In the genomic region with DNA sequence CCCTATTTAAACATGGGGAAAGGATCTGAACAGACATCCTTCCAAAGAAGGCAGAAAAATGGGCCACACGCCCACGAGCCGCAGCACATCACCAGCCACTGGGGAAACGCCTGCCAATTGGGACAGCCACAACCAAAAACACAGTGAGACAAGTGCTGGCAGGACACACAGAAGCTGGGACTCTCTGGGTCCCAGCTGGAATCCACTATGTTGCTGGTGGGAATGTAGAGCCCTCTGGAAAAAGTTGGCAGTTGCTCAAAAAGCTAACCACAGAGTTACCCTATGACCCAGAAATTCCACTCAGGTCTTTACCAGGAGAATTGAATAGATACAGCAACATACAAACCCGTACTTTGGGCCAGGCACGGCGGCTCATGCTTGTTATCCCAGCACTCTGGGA, we compare ENCODE assay signal across 6 cellular contexts.
DNase-seq lines count a peak whose midpoint lies in the region; ATAC-seq and TF ChIP-seq lines count a peak whose summit lies in the region.
"Not testable (repeated sequence)": the region's sequence is repeated elsewhere in the genome, so short reads cannot be mapped to it uniquely, and the experiment has no call there.

No MANE protein-coding gene starts in this region.

- H2BK15ac ChIP-seq in IMR-90 (ENCODE audit: low read depth, low read length): not testable (repeated sequence)

- not testable (repeated sequence) for H3K23ac ChIP-seq in IMR-90 (ENCODE audit: low read depth, low read length)

- H3K9ac ChIP-seq in IMR-90 (ENCODE audit: low read depth, low read length): not testable (repeated sequence)

- not testable (repeated sequence) for H3K27ac ChIP-seq in IMR-90 (ENCODE audit: insufficient read depth, low read length); heart left ventricle; right cardiac atrium (ENCODE audit: low read length)

- H3K27me3 ChIP-seq in IMR-90 (ENCODE audit: control insufficient read depth, insufficient read depth, low read length); heart left ventricle; right cardiac atrium (ENCODE audit: control insufficient read depth, insufficient read depth): not testable (repeated sequence)

- not testable (repeated sequence) for H4K5ac ChIP-seq in IMR-90 (ENCODE audit: low read depth, low read length)

- in situ Hi-C loops in IMR-90 (cut with MboI; ENCODE audit: low sequenced_read_pairs): not testable (repeated sequence)

- H3K4ac ChIP-seq in IMR-90 (ENCODE audit: low read depth, low read length): not testable (repeated sequence)

- not testable (repeated sequence) for DNase-seq in IMR-90; Right ventricle myocardium inferior (ENCODE audit: missing footprints); heart left ventricle; left cardiac atrium; right cardiac atrium; sciatic nerve (ENCODE audit: low spot score)

- ATAC-seq in IMR-90 (ENCODE audit: low read depth) (peak; percentile 85), Right ventricle myocardium inferior (peak; percentile 91), heart left ventricle (peak; percentile 74 to 90 (median 83)), left cardiac atrium (peak; percentile 77 to 86), right cardiac atrium (peak; percentile 39 to 80), sciatic nerve (peak; percentile 91)

- H2BK20ac ChIP-seq in IMR-90 (ENCODE audit: low read depth, low read length): not testable (repeated sequence)

- TF ChIP-seq POLR2A in IMR-90 (IDR thresholded peaks at IDR 0.05; ENCODE audit: low read depth, low read length); heart left ventricle (IDR thresholded peaks at IDR 0.05): not testable (repeated sequence)

- not testable (repeated sequence) for H3K4me1 ChIP-seq in IMR-90 (ENCODE audit: control insufficient read depth, insufficient read depth, low read length); heart left ventricle; right cardiac atrium (ENCODE audit: control insufficient read depth, insufficient read depth, low read length)

- not testable (repeated sequence) for H2AK9ac ChIP-seq in IMR-90 (replicated peaks; ENCODE audit: low read depth, low read length, poor library complexity)

- not testable (repeated sequence) for H3K4me3 ChIP-seq in IMR-90 (ENCODE audit: insufficient read depth, low read depth, low read length); heart left ventricle; right cardiac atrium (ENCODE audit: low read length)

- H4K20me1 ChIP-seq in IMR-90 (ENCODE audit: insufficient read depth, low read length): not testable (repeated sequence)

- H3K4me2 ChIP-seq in IMR-90 (ENCODE audit: low read depth, low read length): not testable (repeated sequence)

- H2AK5ac ChIP-seq in IMR-90 (ENCODE audit: low read depth, low read length): not testable (repeated sequence)

- H2BK5ac ChIP-seq in IMR-90 (ENCODE audit: low read depth, low read length, poor library complexity, severe bottlenecking): not testable (repeated sequence)

- BruUV-seq in IMR-90 (replicated peaks; lab: Mats Ljungman, UMichigan): not testable (repeated sequence)

- TF ChIP-seq CTCF in IMR-90 (conservative IDR thresholded peaks at IDR 0.05; ENCODE audit: low read depth, low read length); heart left ventricle (IDR thresholded peaks at IDR 0.05): not testable (repeated sequence)

- H2BK120ac ChIP-seq in IMR-90 (ENCODE audit: low read depth, low read length): not testable (repeated sequence)

- not testable (repeated sequence) for H2AFZ ChIP-seq in IMR-90 (replicated peaks; ENCODE audit: low read length, poor library complexity)

- dilution Hi-C loops in IMR-90 (cut with HindIII; ENCODE audit: low sequenced_read_pairs, unreplicated experiment): not testable (repeated sequence)

- H3K56ac ChIP-seq in IMR-90 (ENCODE audit: extremely low read depth, insufficient read depth, low read length): not testable (repeated sequence)

- not testable (repeated sequence) for TF ChIP-seq RAD21 in IMR-90 (IDR thresholded peaks at IDR 0.05; ENCODE audit: low read length)

- WGBS in IMR-90 (ENCODE audit: extremely low coverage in 2 of 2, insufficient read length in 1 of 2), 2 experiments: no CpG with 5 or more reads among the region's 7 CpGs
- no CpG with 5 or more reads among the region's 7 CpGs for WGBS in heart left ventricle, 4 donors
- no CpG with 5 or more reads among the region's 7 CpGs for WGBS in right cardiac atrium

- H3K36me3 ChIP-seq in IMR-90 (ENCODE audit: control insufficient read depth, insufficient read depth, low read length); heart left ventricle: not testable (repeated sequence)

- H4K8ac ChIP-seq in IMR-90 (ENCODE audit: low read depth in 2 of 2, low read length in 2 of 2): not testable (repeated sequence)

- not testable (repeated sequence) for H3K18ac ChIP-seq in IMR-90 (ENCODE audit: low read depth, low read length)

- not testable (repeated sequence) for H3K14ac ChIP-seq in IMR-90 (replicated peaks; ENCODE audit: low read depth, low read length)

- CTCF ChIA-PET in IMR-90 (lab: Yijun Ruan, JAX): not testable (repeated sequence)

- not testable (repeated sequence) for H3K9me1 ChIP-seq in IMR-90 (ENCODE audit: insufficient read depth, low read length)

- POLR2A ChIA-PET in IMR-90 (lab: Charles Lee; ENCODE audit: unreplicated experiment): not testable (repeated sequence)

- intact Hi-C loops in IMR-90 (cut with micrococcal nuclease); Right ventricle myocardium inferior (cut with DNase I); heart left ventricle (cut with DNase I); left cardiac atrium (cut with DNase I); right cardiac atrium (cut with DNase I); sciatic nerve (cut with DNase I): not testable (repeated sequence)

- not testable (repeated sequence) for H3K79me1 ChIP-seq in IMR-90 (ENCODE audit: low read depth in 1 of 2, low read length in 2 of 2)

- not testable (repeated sequence) for H4K91ac ChIP-seq in IMR-90 (ENCODE audit: insufficient read depth, low read depth, low read length)

- H3K9me3 ChIP-seq in IMR-90 (ENCODE audit: control insufficient read depth, insufficient read depth, low read length); heart left ventricle; right cardiac atrium (ENCODE audit: control insufficient read depth, low read length): not testable (repeated sequence)
